In genomic region chr2:26884486-26884885, GRCh38 we compare ENCODE assay signal across 27 cellular contexts. TPM values are rescaled to one million over a fixed set of nuclear protein-coding genes. Genes with fewer than 3 reads are reported as not detected.
"Had no signal": no experiment of that assay in that cellular context is flagged by ENCODE, and none has a peak within 500 bp of the region (broad histone marks: within the 10 kb centered on the region; RNA-seq: fewer than 3 reads in every experiment).

No MANE protein-coding gene starts in this region.

- H3K27ac ChIP-seq: colonic mucosa, esophagus squamous epithelium, gastrocnemius medialis, right atrium auricular region, tibial artery had no signal

- H3K4me3 ChIP-seq: colonic mucosa, esophagus squamous epithelium, gastrocnemius medialis, right atrium auricular region, tibial artery had no signal

- H3K27ac Mint-ChIP-seq: activated B cell treated with CpG ODN at 0.5 μM for 24 hours; activated CD4-positive, alpha-beta T cell treated with anti-CD3 and anti-CD28 coated beads for 36 hours; activated naive CD4-positive, alpha-beta T cell treated with anti-CD3 and anti-CD28 coated beads for 36 hours; activated naive CD8-positive, alpha-beta T cell treated with anti-CD3 and anti-CD28 coated beads, Interleukin-2, amount 10 ng/mL, durations not matched to agents 7 days and 5 days; memory B cell; naive B cell; progenitor cell of endocrine pancreas; stimulated activated naive CD8-positive, alpha-beta T cell treated with anti-CD3 and anti-CD28 coated beads, Interleukin-15, Interleukin-2, amounts not matched to agents 100 ng/mL and 50 ng/mL, for 24 hours had no signal

- ATAC-seq: activated CD4-positive, alpha-beta T cell treated with anti-CD3 and anti-CD28 coated beads for 36 hours; gastrocnemius medialis; left cardiac atrium had no signal

- H3K4me1 ChIP-seq: colonic mucosa, esophagus squamous epithelium, gastrocnemius medialis, right atrium auricular region, tibial artery had no signal

- H3K36me3 Mint-ChIP-seq: activated naive CD8-positive, alpha-beta T cell treated with anti-CD3 and anti-CD28 coated beads, Interleukin-2, amount 10 ng/mL, durations not matched to agents 7 days and 5 days had no signal

- H3K4me3 Mint-ChIP-seq: activated B cell treated with CpG ODN at 0.5 μM for 24 hours; activated CD4-positive, alpha-beta T cell treated with anti-CD3 and anti-CD28 coated beads for 36 hours; activated naive CD4-positive, alpha-beta T cell treated with anti-CD3 and anti-CD28 coated beads for 36 hours; activated naive CD8-positive, alpha-beta T cell treated with anti-CD3 and anti-CD28 coated beads, Interleukin-2, amount 10 ng/mL, durations not matched to agents 7 days and 5 days; memory B cell; naive B cell; neural crest cell; stimulated activated naive CD8-positive, alpha-beta T cell treated with anti-CD3 and anti-CD28 coated beads, Interleukin-15, Interleukin-2, amounts not matched to agents 100 ng/mL and 50 ng/mL, for 24 hours had no signal

- H3K9me3 ChIP-seq: colonic mucosa, esophagus squamous epithelium, gastrocnemius medialis, right atrium auricular region, tibial artery had no signal

- H3K27me3 Mint-ChIP-seq: progenitor cell of endocrine pancreas had no signal

- H3K27me3 ChIP-seq: colonic mucosa, gastrocnemius medialis, right atrium auricular region had no signal

- H3K9me3 Mint-ChIP-seq: activated B cell treated with CpG ODN at 0.5 μM for 24 hours; activated naive CD4-positive, alpha-beta T cell treated with anti-CD3 and anti-CD28 coated beads for 36 hours; activated naive CD8-positive, alpha-beta T cell treated with anti-CD3 and anti-CD28 coated beads, Interleukin-2, amount 10 ng/mL, durations not matched to agents 7 days and 5 days; memory B cell; naive B cell; neural crest cell; stimulated activated naive CD8-positive, alpha-beta T cell treated with anti-CD3 and anti-CD28 coated beads, Interleukin-15, Interleukin-2, amounts not matched to agents 100 ng/mL and 50 ng/mL, for 24 hours had no signal

- DNase-seq: activated B cell treated with CpG ODN at 0.5 μM for 24 hours; activated CD4-positive, alpha-beta T cell treated with anti-CD3 and anti-CD28 coated beads for 36 hours; activated CD4-positive, alpha-beta T cell treated with anti-CD3 and anti-CD28 coated beads, Interleukin-2, amount 50 U/mL, for 48 hours; activated effector memory CD4-positive, alpha-beta T cell treated with Interleukin-2 at 50 U/mL for 16 hours; activated naive CD4-positive, alpha-beta T cell treated with anti-CD3 and anti-CD28 coated beads for 36 hours; activated naive CD8-positive, alpha-beta T cell treated with anti-CD3 and anti-CD28 coated beads, Interleukin-2, amount 10 ng/mL, durations not matched to agents 7 days and 5 days; activated T-cell treated with anti-CD3 and anti-CD28 coated beads, Interleukin-2, amount 50 U/mL, for 48 hours; amniotic stem cell; colonic mucosa; esophagus squamous epithelium; gastrocnemius medialis; hypothalamus; islet precursor cell; left cardiac atrium; naive B cell; stimulated activated CD4-positive, alpha-beta T cell treated with anti-CD3 and anti-CD28 coated beads, Interleukin-12 subunit alpha, Interleukin-12 subunit beta, amount 100 ng/mL, for 4 hours; stimulated activated CD4-positive, alpha-beta T cell treated with anti-CD3 and anti-CD28 coated beads, Interleukin-4, amount 100 ng/mL, for 4 hours; T-helper 9 cell; tibial artery had no signal

- H3K4me1 Mint-ChIP-seq: activated CD4-positive, alpha-beta T cell treated with anti-CD3 and anti-CD28 coated beads for 36 hours; activated naive CD8-positive, alpha-beta T cell treated with anti-CD3 and anti-CD28 coated beads, Interleukin-2, amount 10 ng/mL, durations not matched to agents 7 days and 5 days had no signal

RNA-seq across cellular contexts. Expression of gene DPYSL5, which starts 36.6 kb away (rescaled TPM):
- total RNA-seq: activated B cell treated with CpG ODN at 0.5 μM for 24 hours; activated naive CD8-positive, alpha-beta T cell treated with anti-CD3 and anti-CD28 coated beads, Interleukin-2, amount 10 ng/mL, durations not matched to agents 7 days and 5 days; bronchial epithelial cell; esophagus squamous epithelium; gastrocnemius medialis; left cardiac atrium; liver; mononuclear cell had no signal
- polyA plus RNA-seq: liver had no signal
